ENCODE assay signal across 8 cellular contexts in the genomic region with DNA sequence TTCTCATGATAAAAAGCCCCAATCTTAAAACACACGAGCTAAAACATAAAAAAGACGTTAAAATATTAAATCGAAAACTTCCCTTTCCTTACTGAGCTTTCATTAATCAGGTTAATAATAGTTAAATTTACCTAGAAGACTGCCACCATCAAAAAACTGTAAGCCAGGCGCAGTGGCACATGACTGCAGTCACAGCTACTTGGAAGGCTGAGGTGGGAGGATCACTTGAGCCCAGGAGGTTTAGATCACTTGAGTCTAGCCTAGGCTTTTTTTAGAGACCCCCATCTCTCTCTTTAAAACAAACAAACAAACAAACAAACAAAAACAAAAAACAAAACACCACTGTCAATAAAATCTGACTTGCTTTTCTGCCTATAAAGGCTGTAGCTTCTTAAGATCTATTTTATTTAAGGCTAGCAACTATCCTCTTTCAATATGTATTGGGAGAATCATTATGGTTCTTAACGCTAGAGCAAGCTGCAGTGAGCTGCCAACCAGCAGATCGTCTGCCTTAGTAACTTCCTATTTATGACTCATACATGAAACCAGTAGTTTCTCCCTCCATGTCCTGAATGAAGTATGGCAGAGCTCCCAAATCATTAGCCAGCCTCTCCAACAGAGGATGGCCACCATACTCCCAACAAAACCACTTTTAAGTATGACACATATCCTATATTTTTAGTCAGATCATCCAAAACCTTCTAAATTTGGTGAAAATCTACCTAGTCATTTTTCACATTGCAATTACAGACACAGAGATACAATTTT.
DNase-seq lines count a peak whose midpoint lies in the region; ATAC-seq and TF ChIP-seq lines count a peak whose summit lies in the region.

No MANE protein-coding gene starts in this region.

- H3K27me3 ChIP-seq in GM23248 (replicated peaks; ENCODE audit: insufficient read depth): no peaks in the 10 kb centered on the region
- no peaks in the 10 kb centered on the region for H3K27me3 ChIP-seq in testis

- H3K4me3 ChIP-seq in GM23248 (peak overlapping the region; percentile 52), astrocyte of the cerebellum (ENCODE audit: low read depth, low read length) (no peak overlapping the region), mucosa of descending colon (no peak overlapping the region), testis (no peak overlapping the region)

- in situ Hi-C loops in GM23248 (cut with MboI) (no loop called here), astrocyte of the cerebellum (cut with HindIII; ENCODE audit: low sequenced_read_pairs) (no loop called here)

- peak overlapping the region; percentile 39 for H3K9ac ChIP-seq in GM23248

- no peak for TF ChIP-seq POLR2A in testis (IDR thresholded peaks at IDR 0.05)

- DNase-seq in activated CD8-positive, alpha-beta memory T cell treated with anti-CD3 and anti-CD28 coated beads, Interleukin-2, amount 10 ng/mL, durations not matched to agents 7 days and 5 days: no peak
- no peak for DNase-seq in activated CD8-positive, alpha-beta memory T cell treated with anti-CD3 and anti-CD28 coated beads for 24 hours
- peak; percentile 95 for DNase-seq in GM23248
- peak; percentile 62 for DNase-seq in LoVo (ENCODE audit: low spot score)
- peak; percentile 87 for DNase-seq in astrocyte of the cerebellum (ENCODE audit: low read depth)
- DNase-seq in mucosa of descending colon: no peak
- DNase-seq in testis: no peak

- CTCF ChIA-PET in activated CD8-positive, alpha-beta memory T cell treated with anti-CD3 and anti-CD28 coated beads, Interleukin-2, amount 10 ng/mL, durations not matched to agents 7 days and 5 days (lab: Charles Lee): interaction anchor here (0.9 kb wide), 1 partner anchor 36 kb away, joined by 3 read pairs; no protein-coding TSS in a partner anchor

- H3K27me3 Mint-ChIP-seq in activated CD8-positive, alpha-beta memory T cell treated with anti-CD3 and anti-CD28 coated beads, Interleukin-2, amount 10 ng/mL, durations not matched to agents 7 days and 5 days: no peaks in the 10 kb centered on the region

- peak overlapping the region; percentile 25 for H3K27ac Mint-ChIP-seq in activated CD8-positive, alpha-beta memory T cell treated with anti-CD3 and anti-CD28 coated beads, Interleukin-2, amount 10 ng/mL, durations not matched to agents 7 days and 5 days

- H3K27ac ChIP-seq in GM23248: peak overlapping the region; percentile 53
- H3K27ac ChIP-seq in testis: peak overlapping the region in 1 of 2 donors; percentile 3

- TF ChIP-seq CTCF in astrocyte of the cerebellum (IDR thresholded peaks at IDR 0.05; ENCODE audit: low read depth, low read length, missing control alignments) (no peak), mucosa of descending colon (IDR thresholded peaks at IDR 0.05) (no peak), testis (IDR thresholded peaks at IDR 0.05) (no peak)

- peaks cover 94% of the 10 kb centered on the region for H3K79me2 ChIP-seq in GM23248 (ENCODE audit: insufficient read depth)

- H3F3A ChIP-seq in GM23248 (ENCODE audit: insufficient read depth): peaks cover 15% of the 10 kb centered on the region; the same call in 1 of the 2 replicates

- H3K4me3 Mint-ChIP-seq in activated CD8-positive, alpha-beta memory T cell treated with anti-CD3 and anti-CD28 coated beads, Interleukin-2, amount 10 ng/mL, durations not matched to agents 7 days and 5 days: no peak overlapping the region

- H3K9me3 Mint-ChIP-seq in activated CD8-positive, alpha-beta memory T cell treated with anti-CD3 and anti-CD28 coated beads, Interleukin-2, amount 10 ng/mL, durations not matched to agents 7 days and 5 days (ENCODE audit: low read depth): no peaks in the 10 kb centered on the region

- H3K36me3 ChIP-seq in GM23248 (ENCODE audit: low read depth): no peaks in the 10 kb centered on the region
- H3K36me3 ChIP-seq in mucosa of descending colon (ENCODE audit: low read depth): no peaks in the 10 kb centered on the region
- no peaks in the 10 kb centered on the region for H3K36me3 ChIP-seq in testis (ENCODE audit: low read depth, missing control alignments)

- peak overlapping the region; percentile 77 for H3K4me2 ChIP-seq in GM23248 (ENCODE audit: unreplicated experiment)

- WGBS in GM23248 (ENCODE audit: low coverage in 1 of 2, low lambda C conversion rate in 2 of 2, missing lambda C conversion rate in 2 of 2), 2 experiments: 56 to 57% methylated on average over 6 of the region's 6 CpGs
- WGBS in testis, 2 donors: 58 to 63% methylated on average over 6 of the region's 6 CpGs

- peaks cover 15% of the 10 kb centered on the region for H3K4me1 Mint-ChIP-seq in activated CD8-positive, alpha-beta memory T cell treated with anti-CD3 and anti-CD28 coated beads, Interleukin-2, amount 10 ng/mL, durations not matched to agents 7 days and 5 days

- H3K36me3 Mint-ChIP-seq in activated CD8-positive, alpha-beta memory T cell treated with anti-CD3 and anti-CD28 coated beads, Interleukin-2, amount 10 ng/mL, durations not matched to agents 7 days and 5 days: peaks cover 7% of the 10 kb centered on the region

- intact Hi-C loops in mucosa of descending colon (cut with DNase I, micrococcal nuclease): no loop called here
- intact Hi-C loops in testis (cut with DNase I; ENCODE audit: low total_unique reads): no loop called here

- no peak overlapping the region for H2AFZ ChIP-seq in GM23248

- H3K9me3 ChIP-seq in GM23248 (ENCODE audit: low read depth): no peaks in the 10 kb centered on the region
- no peaks in the 10 kb centered on the region for H3K9me3 ChIP-seq in mucosa of descending colon
- no peaks in the 10 kb centered on the region for H3K9me3 ChIP-seq in testis

- H3K9me2 ChIP-seq in GM23248 (ENCODE audit: insufficient read depth): no peaks in the 10 kb centered on the region

- H3K4me1 ChIP-seq in GM23248 (ENCODE audit: insufficient read depth) (peaks cover 17% of the 10 kb centered on the region), mucosa of descending colon (ENCODE audit: low read depth) (no peaks in the 10 kb centered on the region), testis (peaks cover 26% of the 10 kb centered on the region)

- peak; percentile 66 for ATAC-seq in activated CD8-positive, alpha-beta memory T cell treated with anti-CD3 and anti-CD28 coated beads, Interleukin-2, amount 10 ng/mL, durations not matched to agents 7 days and 5 days
- peak; percentile 71 for ATAC-seq in mucosa of descending colon
- ATAC-seq in HG03521 (IDR thresholded peaks at IDR 0.05; ENCODE audit: unreplicated experiment): no peak

- no peaks in the 10 kb centered on the region; the same call in 1 of the 2 replicates for H4K20me1 ChIP-seq in GM23248 (ENCODE audit: insufficient read depth)

Comparison
In these comparisons a context has a peak if more than half of its experiments do, and no peak if none do; other contexts are left out.
1. DNase-seq: peak in GM23248 (single experiment), LoVo (single experiment) and astrocyte of the cerebellum (single experiment); none in activated CD8-positive, alpha-beta memory T cell treated with anti-CD3 and anti-CD28 coated beads, Interleukin-2, amount 10 ng/mL, durations not matched to agents 7 days and 5 days (single experiment), activated CD8-positive, alpha-beta memory T cell treated with anti-CD3 and anti-CD28 coated beads for 24 hours (single experiment), mucosa of descending colon (0 of 3) and testis (single experiment).